ENCODE assay signal across 26 cellular contexts in genomic region chr7:156420496-156420895, GRCh38.
"Had no signal": no experiment of that assay in that cellular context is flagged by ENCODE, and none has a peak within 500 bp of the region (broad histone marks: within the 10 kb centered on the region; RNA-seq: fewer than 3 reads in every experiment).

No MANE protein-coding gene starts in this region.

- H3K4me1 ChIP-seq: colonic mucosa, esophagus squamous epithelium, foreskin keratinocyte, gastrocnemius medialis, gastroesophageal sphincter, heart left ventricle, heart right ventricle had no signal

- H3K27ac ChIP-seq: colonic mucosa, coronary artery, dorsolateral prefrontal cortex, epithelial cell of prostate, esophagus squamous epithelium, foreskin keratinocyte, gastrocnemius medialis, gastroesophageal sphincter, heart left ventricle, heart right ventricle had no signal

- H3K36me3 ChIP-seq: colonic mucosa, esophagus squamous epithelium, gastrocnemius medialis, gastroesophageal sphincter, heart left ventricle, heart right ventricle had no signal

- H3K4me3 ChIP-seq: colonic mucosa, coronary artery, dorsolateral prefrontal cortex, esophagus squamous epithelium, gastrocnemius medialis, gastroesophageal sphincter, heart left ventricle, heart right ventricle had no signal

- H3K9me3 ChIP-seq: colonic mucosa, esophagus squamous epithelium had no signal

- FAIRE-seq: colon, endometrium, endothelial cell of umbilical vein, frontal cortex had no signal

- DNase-seq: colonic mucosa; cortex of kidney; dermis blood vessel endothelial cell; dorsolateral prefrontal cortex; effector CD4-positive, alpha-beta T cell; effector CD8-positive, alpha-beta T cell; effector memory CD4-positive, alpha-beta T cell; effector memory CD8-positive, alpha-beta T cell; endodermal cell; erythroblast; esophagus squamous epithelium; foreskin fibroblast; foreskin keratinocyte; foreskin melanocyte; gastrocnemius medialis; glutamatergic neuron; heart left ventricle; heart right ventricle had no signal

- H3K27me3 ChIP-seq: colonic mucosa, esophagus squamous epithelium, foreskin keratinocyte, gastrocnemius medialis, gastroesophageal sphincter had no signal

- ATAC-seq: effector memory CD8-positive, alpha-beta T cell; esophagus mucosa; foreskin keratinocyte; gastrocnemius medialis; gastroesophageal sphincter; heart left ventricle; heart right ventricle had no signal
